In the genomic region with DNA sequence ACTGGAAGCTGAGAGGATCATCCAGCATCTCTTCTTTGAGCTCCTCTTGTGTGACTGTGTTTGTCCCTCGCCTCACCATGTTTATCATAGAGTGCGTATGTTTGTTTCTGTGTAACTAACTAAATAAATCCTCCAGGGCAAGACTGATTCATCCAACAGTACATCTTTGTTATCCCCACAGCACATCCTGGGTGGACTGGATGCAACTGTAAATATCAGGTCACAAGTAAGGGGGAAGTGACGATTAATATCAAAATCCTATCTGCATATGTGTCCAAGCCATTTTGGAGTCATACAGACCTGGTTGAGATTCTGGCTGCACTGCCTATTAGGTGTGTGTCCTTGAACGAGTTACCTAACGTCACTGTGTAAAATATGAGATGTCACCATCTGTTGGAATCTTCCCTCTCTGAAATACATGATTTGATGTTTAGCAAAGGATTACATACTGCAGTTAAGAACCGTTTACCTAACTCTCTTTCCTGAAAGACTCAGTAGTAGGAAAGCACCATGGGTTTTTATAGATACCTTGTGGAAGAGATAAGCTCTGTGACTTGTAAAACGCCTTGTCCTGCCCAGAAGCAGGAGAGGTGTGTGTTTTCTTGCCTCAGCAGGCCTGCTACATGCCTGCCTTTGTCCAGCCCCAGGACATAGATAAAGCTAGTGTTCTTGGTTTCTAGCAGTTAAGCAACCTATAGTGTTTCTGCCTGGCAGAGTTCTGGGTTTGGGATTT, we compare ENCODE assay signal across 15 cellular contexts. TPM values are rescaled to one million over a fixed set of nuclear protein-coding genes. Genes with fewer than 3 reads are reported as not detected.
DNase-seq lines count a peak whose midpoint lies in the region; ATAC-seq and TF ChIP-seq lines count a peak whose summit lies in the region.
"Had no signal": no experiment of that assay in that cellular context is flagged by ENCODE, and none has a peak within 500 bp of the region (broad histone marks: within the 10 kb centered on the region; RNA-seq: fewer than 3 reads in every experiment).

No MANE protein-coding gene starts in this region.

- no peaks in the 10 kb centered on the region for H3K27me3 Mint-ChIP-seq in activated T-cell treated with anti-CD3 and anti-CD28 coated beads, Interleukin-2, amount 50 U/mL, for 24 hours
- no peaks in the 10 kb centered on the region for H3K27me3 Mint-ChIP-seq in WTC11 (ENCODE audit: low read depth)
- no peaks in the 10 kb centered on the region for H3K27me3 Mint-ChIP-seq in naive thymus-derived CD8-positive, alpha-beta T cell
- H3K27me3 Mint-ChIP-seq: activated B cell treated with CpG ODN at 0.5 μM for 24 hours had no signal

- peaks cover 22% of the 10 kb centered on the region for H3K36me3 Mint-ChIP-seq in activated T-cell treated with anti-CD3 and anti-CD28 coated beads, Interleukin-2, amount 50 U/mL, for 24 hours (ENCODE audit: low read depth)
- H3K36me3 Mint-ChIP-seq in WTC11: 0 out of 2 replicates have a peak, but pooled peaks cover 9% of the 10 kb centered on the region
- H3K36me3 Mint-ChIP-seq in naive thymus-derived CD8-positive, alpha-beta T cell: peaks cover 0 to 44% (median 8%) of the 10 kb centered on the region in 3 donors

- peak overlapping the region; percentile 14 for H3K27ac Mint-ChIP-seq in activated T-cell treated with anti-CD3 and anti-CD28 coated beads, Interleukin-2, amount 50 U/mL, for 24 hours
- H3K27ac Mint-ChIP-seq in WTC11: peak overlapping the region; percentile 81
- peak overlapping the region in 5 of 10 donors; percentile 3 to 54 (median 20) for H3K27ac Mint-ChIP-seq in naive thymus-derived CD8-positive, alpha-beta T cell

- no peak overlapping the region for H3K4me3 Mint-ChIP-seq in activated T-cell treated with anti-CD3 and anti-CD28 coated beads, Interleukin-2, amount 50 U/mL, for 24 hours
- H3K4me3 Mint-ChIP-seq in WTC11: no peak overlapping the region
- H3K4me3 Mint-ChIP-seq in naive thymus-derived CD8-positive, alpha-beta T cell: no peak overlapping the region
- H3K4me3 Mint-ChIP-seq: activated B cell treated with CpG ODN at 0.5 μM for 24 hours had no signal

- TF ChIP-seq RAD21 in liver (IDR thresholded peaks at IDR 0.05): no peak

- CTCF ChIA-PET in WTC11 (lab: Charles Lee): interaction anchor here (0.6 kb wide), 1 partner anchor 134 kb away, joined by 3 read pairs; no protein-coding TSS in a partner anchor

- no peaks in the 10 kb centered on the region for H3K9me3 ChIP-seq in liver (ENCODE audit: control insufficient read depth in 4 of 4, low read length in 3 of 4)
- no peaks in the 10 kb centered on the region for H3K9me3 ChIP-seq in thyroid gland
- H3K9me3 ChIP-seq: left lung had no signal

- H3K9ac ChIP-seq in liver (ENCODE audit: low read depth in 1 of 2, low read length in 2 of 2): no peak overlapping the region

- ATAC-seq in WTC11 (no peak), GM21786 (IDR thresholded peaks at IDR 0.05; ENCODE audit: unreplicated experiment) (no peak)
- ATAC-seq in naive thymus-derived CD8-positive, alpha-beta T cell: no peak
- ATAC-seq: left lung had no signal

- peaks cover 0 to 2% (median 0%) of the 10 kb centered on the region in 4 donors for H3K36me3 ChIP-seq in liver (ENCODE audit: control insufficient read depth in 4 of 4, insufficient read depth in 3 of 4, low read depth in 1 of 4, low read length in 3 of 4)
- H3K36me3 ChIP-seq in thyroid gland: no peaks in the 10 kb centered on the region
- H3K36me3 ChIP-seq: left lung had no signal

- TF ChIP-seq POLR2A in thyroid gland (IDR thresholded peaks at IDR 0.05): no peak

- TF ChIP-seq CTCF in WTC11 (IDR thresholded peaks at IDR 0.05) (no peak), liver (IDR thresholded peaks at IDR 0.05; ENCODE audit: low read depth, low read length, missing input control) (no peak), thyroid gland (IDR thresholded peaks at IDR 0.05) (no peak)

- no peak for DNase-seq in activated T-cell treated with anti-CD3 and anti-CD28 coated beads, Interleukin-2, amount 50 U/mL, for 24 hours
- no peak for DNase-seq in activated T-cell treated with anti-CD3 and anti-CD28 coated beads, Interleukin-2, amount 50 U/mL, for 48 hours
- DNase-seq in WTC11 (ENCODE audit: low spot score): no peak
- no peak for DNase-seq in thyroid gland
- no peak for DNase-seq in stimulated activated CD4-positive, alpha-beta T cell treated with anti-CD3 and anti-CD28 coated beads, Interleukin-4, amount 100 ng/mL, for 1 hour
- no peak for DNase-seq in naive thymus-derived CD8-positive, alpha-beta T cell
- DNase-seq: activated B cell treated with CpG ODN at 0.5 μM for 24 hours; activated effector memory CD4-positive, alpha-beta T cell treated with Interleukin-2 at 50 U/mL for 16 hours; cerebellar nuclear complex; EL; left lung; NCI-H2029 treated with DMSO at 0.1 percent for 48 hours; PC-9 had no signal

- H3K4me3 ChIP-seq in liver (ENCODE audit: low read depth in 1 of 3, low read length in 3 of 3) (no peak overlapping the region), thyroid gland (replicated peaks in 1 of 3) (no peak overlapping the region)
- H3K4me3 ChIP-seq: left lung, PC-9 had no signal

- 47% methylated on average over 7 of the region's 7 CpGs for WGBS in liver
- WGBS in thyroid gland, 2 donors: 78 to 79% methylated on average over 7 of the region's 7 CpGs

- H3K27me3 ChIP-seq in liver (ENCODE audit: control insufficient read depth in 4 of 4, insufficient read depth in 4 of 4, low read length in 3 of 4) (no peaks in the 10 kb centered on the region), thyroid gland (no peaks in the 10 kb centered on the region)
- H3K27me3 ChIP-seq: left lung had no signal

- peaks cover 12 to 28% (median 21%) of the 10 kb centered on the region in 4 donors for H3K4me1 ChIP-seq in liver (ENCODE audit: control insufficient read depth in 4 of 4, insufficient read depth in 4 of 4, low read length in 3 of 4)
- peaks cover 68 to 73% of the 10 kb centered on the region in 2 donors for H3K4me1 ChIP-seq in thyroid gland

- H3K27ac ChIP-seq in liver (ENCODE audit: low read depth in 1 of 2, low read length in 2 of 2): peak overlapping the region; percentile 64 to 83
- peak overlapping the region; percentile 55 to 99 (median 96) for H3K27ac ChIP-seq in thyroid gland
- H3K27ac ChIP-seq: left lung, PC-9 had no signal

- H3K4me1 Mint-ChIP-seq in activated T-cell treated with anti-CD3 and anti-CD28 coated beads, Interleukin-2, amount 50 U/mL, for 24 hours (ENCODE audit: low read depth): peaks cover 75% of the 10 kb centered on the region
- peaks cover 5% of the 10 kb centered on the region for H3K4me1 Mint-ChIP-seq in WTC11
- H3K4me1 Mint-ChIP-seq in naive thymus-derived CD8-positive, alpha-beta T cell: peaks cover 22 to 60% (median 57%) of the 10 kb centered on the region in 4 donors

- POLR2A ChIA-PET in WTC11 (lab: Charles Lee): interaction anchor here (0.6 to 0.7 kb wide), 2 partner anchors 15 to 18 kb away, joined by 3 to 5 read pairs; no protein-coding TSS in a partner anchor
- POLR2A ChIA-PET in naive thymus-derived CD8-positive, alpha-beta T cell (lab: Charles Lee): interaction anchor here (0.6 to 0.7 kb wide), 2 partner anchors 9 to 25 kb away, joined by 3 read pairs; no protein-coding TSS in a partner anchor

- no peaks in the 10 kb centered on the region for H3K9me3 Mint-ChIP-seq in activated T-cell treated with anti-CD3 and anti-CD28 coated beads, Interleukin-2, amount 50 U/mL, for 24 hours
- H3K9me3 Mint-ChIP-seq in WTC11: no peaks in the 10 kb centered on the region
- H3K9me3 Mint-ChIP-seq in naive thymus-derived CD8-positive, alpha-beta T cell: no peaks in the 10 kb centered on the region
- H3K9me3 Mint-ChIP-seq: activated B cell treated with CpG ODN at 0.5 μM for 24 hours had no signal

- intact Hi-C loops in thyroid gland (cut with DNase I): no loop called here

TF ChIP-seq in WTC11, 78 proteins besides CTCF, POLR2A, EP300 and RAD21 (continues in another document):
- TF ChIP-seq TEAD1 (CRISPR knock-in tag; IDR thresholded peaks at IDR 0.05) (no peak), GRHL2 (CRISPR knock-in tag; IDR thresholded peaks at IDR 0.05; ENCODE audit: insufficient replicate concordance, severe bottlenecking) (no peak), CBFB (CRISPR knock-in tag; IDR thresholded peaks at IDR 0.05; ENCODE audit: low read depth) (no peak), NFATC4 (CRISPR knock-in tag; IDR thresholded peaks at IDR 0.05) (no peak), ZNF423 (CRISPR knock-in tag; IDR thresholded peaks at IDR 0.05) (no peak)

TF ChIP-seq in liver, 16 proteins besides CTCF, POLR2A, EP300 and RAD21:
- TF ChIP-seq YY1 (IDR thresholded peaks at IDR 0.05) (peak; percentile 24), NR2F2 (IDR thresholded peaks at IDR 0.05) (no peak), JUND (IDR thresholded peaks at IDR 0.05) (peak in 1 of 2 donors; percentile 26)

RNA-seq across cellular contexts. Expression of gene WBP1L, which starts 25.8 kb away (rescaled TPM):
- 25.9 to 26.8 TPM (median 26.4 TPM) in 3 replicates for total RNA-seq in WTC11 (2021)
- 10 to 100 TPM; 25.3 to 43.6 TPM for total RNA-seq in liver
- polyA plus RNA-seq in liver: 10 to 100 TPM; 12.3 to 29.9 TPM
- 100 to 1,000 TPM; 194 to 384 (median 314) TPM for total RNA-seq in thyroid gland
- total RNA-seq in naive thymus-derived CD8-positive, alpha-beta T cell: 10 to 100 TPM; 32.6 to 35.6 TPM
- polyA plus RNA-seq in naive thymus-derived CD8-positive, alpha-beta T cell: 10 to 100 TPM; 22.6 to 28.2 (median 24.1) TPM

RNA-seq across cellular contexts. Expression of gene SFXN2, which starts 55.1 kb away (rescaled TPM):
- total RNA-seq in WTC11 (2021) (15.7 to 21.2 TPM (median 15.9 TPM) in 3 replicates), liver (10 to 100 TPM; 18.1 to 22.6 TPM), thyroid gland (10 to 100 TPM in 3 of 4 donors, 1 to 10 TPM in 1; 5.1 to 38.4 (median 20.9) TPM)
- 10 to 100 TPM in 1 of 2 donors, 1 to 10 TPM in 1; 6.0 to 17.4 TPM for polyA plus RNA-seq in liver
- 10 to 100 TPM; 30.0 to 32.6 TPM for total RNA-seq in naive thymus-derived CD8-positive, alpha-beta T cell
- 10 to 100 TPM in 1 of 3 donors, 1 to 10 TPM in 2; 6.6 to 16.5 (median 9.0) TPM for polyA plus RNA-seq in naive thymus-derived CD8-positive, alpha-beta T cell

RNA-seq across cellular contexts. Expression of gene ARL3, which starts 55.3 kb away (rescaled TPM):
- total RNA-seq in WTC11 (2021) (13.3 to 16.1 TPM (median 15.6 TPM) in 3 replicates), liver (1 to 10 TPM; 1.0 to 2.2 TPM), thyroid gland (10 to 100 TPM in 2 of 4 donors, 1 to 10 TPM in 2; 6.6 to 13.4 (median 10.2) TPM)
- polyA plus RNA-seq in liver: 1 to 10 TPM; 2.4 to 2.5 TPM
- total RNA-seq in naive thymus-derived CD8-positive, alpha-beta T cell: 1 to 10 TPM; 3.6 to 3.8 TPM
- polyA plus RNA-seq in naive thymus-derived CD8-positive, alpha-beta T cell: 1 to 10 TPM; 3.7 to 4.4 (median 3.9) TPM
